ENCODE assay signal across 1 cellular context in genomic region chr16:70250748-70251650, GRCh38.
TF ChIP-seq lines count a peak whose summit lies in the region.

No MANE protein-coding gene starts in this region.

TF ChIP-seq in HepG2, 621 proteins besides CTCF, POLR2A, EP300 and RAD21 (continued from another document and continues in another):
- no peak for TF ChIP-seq TEAD3 (CRISPR knock-in tag; optimal IDR thresholded peaks at IDR 0.05; ENCODE audit: borderline replicate concordance)
- TF ChIP-seq ZNF20 (CRISPR knock-in tag; IDR thresholded peaks at IDR 0.05) = no peak
- no peak for TF ChIP-seq ZNF720 (CRISPR knock-in tag; IDR thresholded peaks at IDR 0.05)
- TF ChIP-seq BRCA1 (CRISPR knock-in tag; IDR thresholded peaks at IDR 0.05) = no peak
- no peak; the same call in 1 of the 2 replicates for TF ChIP-seq NCOA2 (CRISPR knock-in tag; IDR thresholded peaks at IDR 0.05)
- no peak for TF ChIP-seq TIGD3 (CRISPR knock-in tag; IDR thresholded peaks at IDR 0.05; ENCODE audit: borderline replicate concordance)
- no peak for TF ChIP-seq ARNT (IDR thresholded peaks at IDR 0.05)
- no peak for TF ChIP-seq CEBPZ (IDR thresholded peaks at IDR 0.05; ENCODE audit: low read length)
- no peak for TF ChIP-seq KMT2B (CRISPR knock-in tag; IDR thresholded peaks at IDR 0.05)
- no peak for TF ChIP-seq RAD51 (IDR thresholded peaks at IDR 0.05; ENCODE audit: borderline replicate concordance)
- TF ChIP-seq ZNF276 (CRISPR knock-in tag; IDR thresholded peaks at IDR 0.05; ENCODE audit: low read depth) = peak; percentile 65; the same call in 1 of the 2 replicates
- TF ChIP-seq ZNF451 (CRISPR knock-in tag; IDR thresholded peaks at IDR 0.05) = no peak; the same call in none of the 2 replicates
- TF ChIP-seq MZF1 (CRISPR knock-in tag; IDR thresholded peaks at IDR 0.05; ENCODE audit: borderline replicate concordance) = no peak
- peak; percentile 96; the same call in 1 of the 2 replicates for TF ChIP-seq ZC3H13 (CRISPR knock-in tag; IDR thresholded peaks at IDR 0.05)
- peak; percentile 88 for TF ChIP-seq ZNF777 (CRISPR knock-in tag; IDR thresholded peaks at IDR 0.05)
- peak; percentile 16; the same call in 1 of the 2 replicates for TF ChIP-seq PITX1 (CRISPR knock-in tag; IDR thresholded peaks at IDR 0.05)
- no peak for TF ChIP-seq ZNF10 (CRISPR knock-in tag; IDR thresholded peaks at IDR 0.05; ENCODE audit: borderline replicate concordance, low read depth)
- TF ChIP-seq RFX5 (IDR thresholded peaks at IDR 0.05; ENCODE audit: low read depth, low read length) = no peak
- TF ChIP-seq ZBTB40 (IDR thresholded peaks at IDR 0.05) = no peak
- TF ChIP-seq ZBTB40 (CRISPR knock-in tag; IDR thresholded peaks at IDR 0.05) = peak; percentile 86; the same call in 1 of the 2 replicates
- no peak for TF ChIP-seq FOXP1 (IDR thresholded peaks at IDR 0.05)
- no peak for TF ChIP-seq FOXP1 (CRISPR knock-in tag; IDR thresholded peaks at IDR 0.05)
- TF ChIP-seq ZNF234 (CRISPR knock-in tag; conservative IDR thresholded peaks at IDR 0.05) = peak; percentile 71; the same call in 1 of the 2 replicates
- no peak for TF ChIP-seq KDM3A (CRISPR knock-in tag; IDR thresholded peaks at IDR 0.05; ENCODE audit: low read depth)
- TF ChIP-seq SATB2 (CRISPR knock-in tag; IDR thresholded peaks at IDR 0.05) = 0 out of 2 replicates have a peak, but pooled peaks have one; percentile 50
- no peak for TF ChIP-seq FOXK2 (IDR thresholded peaks at IDR 0.05)
- TF ChIP-seq TERF1 (CRISPR knock-in tag; IDR thresholded peaks at IDR 0.05) = peak; percentile 58; the same call in 1 of the 2 replicates
- no peak for TF ChIP-seq ZNF569 (CRISPR knock-in tag; IDR thresholded peaks at IDR 0.05; ENCODE audit: borderline replicate concordance)
- no peak for TF ChIP-seq HDAC6 (IDR thresholded peaks at IDR 0.05; ENCODE audit: low read depth, low read length)
- TF ChIP-seq POLR2G (IDR thresholded peaks at IDR 0.05; ENCODE audit: low read depth, low read length) = no peak
- no peak for TF ChIP-seq HNRNPLL (IDR thresholded peaks at IDR 0.05; ENCODE audit: low read depth, low read length, poor library complexity, severe bottlenecking)
- TF ChIP-seq ATF3 (CRISPR knock-in tag; IDR thresholded peaks at IDR 0.05) = no peak; the same call in 1 of the 2 replicates
- TF ChIP-seq MBD4 (IDR thresholded peaks at IDR 0.05; ENCODE audit: borderline replicate concordance, low read length) = no peak
- TF ChIP-seq NR2C2 (CRISPR knock-in tag; IDR thresholded peaks at IDR 0.05; ENCODE audit: borderline replicate concordance) = no peak
- no peak for TF ChIP-seq NAIF1 (CRISPR knock-in tag; IDR thresholded peaks at IDR 0.05; ENCODE audit: borderline replicate concordance)
- no peak for TF ChIP-seq DR1 (CRISPR knock-in tag; IDR thresholded peaks at IDR 0.05)
- TF ChIP-seq ZNF574 (CRISPR knock-in tag; IDR thresholded peaks at IDR 0.05) = no peak
- no peak for TF ChIP-seq THAP8 (CRISPR knock-in tag; IDR thresholded peaks at IDR 0.05; ENCODE audit: borderline replicate concordance)
- no peak for TF ChIP-seq IRX3 (CRISPR knock-in tag; IDR thresholded peaks at IDR 0.05; ENCODE audit: borderline replicate concordance, low read depth)
- 0 out of 2 replicates have a peak, but pooled peaks have one; percentile 20 for TF ChIP-seq TBX2 (CRISPR knock-in tag; IDR thresholded peaks at IDR 0.05; ENCODE audit: borderline replicate concordance)
- TF ChIP-seq MEIS1 (CRISPR knock-in tag; IDR thresholded peaks at IDR 0.05; ENCODE audit: borderline replicate concordance) = peak; percentile 34
- 0 out of 2 replicates have a peak, but pooled peaks have one; percentile 64 for TF ChIP-seq CAMTA2 (CRISPR knock-in tag; IDR thresholded peaks at IDR 0.05; ENCODE audit: borderline replicate concordance)
- TF ChIP-seq XBP1 (CRISPR knock-in tag; IDR thresholded peaks at IDR 0.05) = no peak; the same call in 1 of the 2 replicates
- peak; percentile 26; the same call in 1 of the 2 replicates for TF ChIP-seq SIX4 (CRISPR knock-in tag; IDR thresholded peaks at IDR 0.05)
- TF ChIP-seq ZNF101 (CRISPR knock-in tag; IDR thresholded peaks at IDR 0.05; ENCODE audit: borderline replicate concordance, low read depth) = no peak; the same call in 1 of the 2 replicates
